Comparison of ENCODE assay signal across 32 cellular contexts in genomic region chr9:114158482-114159130, GRCh38. TPM values are rescaled to one million over a fixed set of nuclear protein-coding genes. Genes with fewer than 3 reads are reported as not detected.
DNase-seq lines count a peak whose midpoint lies in the region; ATAC-seq and TF ChIP-seq lines count a peak whose summit lies in the region.
"Had no signal": no experiment of that assay in that cellular context is flagged by ENCODE, and none has a peak within 500 bp of the region (broad histone marks: within the 10 kb centered on the region; RNA-seq: fewer than 3 reads in every experiment).

No MANE protein-coding gene starts in this region.

- H3K4me1 Mint-ChIP-seq in brain, result peaks cover 54% of the 10 kb centered on the region
- peaks cover 28% of the 10 kb centered on the region for H3K4me1 Mint-ChIP-seq in stimulated activated effector memory CD8-positive, alpha-beta T cell treated with anti-CD3 and anti-CD28 coated beads, Interleukin-12 subunit alpha, Interleukin-12 subunit beta, amount 100 ng/mL, for 72 hours

- no peaks in the 10 kb centered on the region for H3K79me2 ChIP-seq in HCT116 (ENCODE audit: insufficient read depth, low read length)
- H3K79me2 ChIP-seq: parathyroid adenoma had no signal

- no peak overlapping the region for H2AFZ ChIP-seq in HCT116 (ENCODE audit: low read depth, low read length, poor library complexity, severe bottlenecking)
- H2AFZ ChIP-seq: parathyroid adenoma had no signal

- H4K20me1 ChIP-seq in HCT116 (ENCODE audit: insufficient read depth), result no peaks in the 10 kb centered on the region

- 85 to 87% methylated on average over 8 to 10 of the region's 10 CpGs for WGBS in mesodermal cell (ENCODE audit: insufficient coverage in 2 of 2), 2 experiments

- CTCF ChIA-PET in HCT116 (lab: Charles Lee), result no interaction called here

- H3K27me3 ChIP-seq in HCT116 (ENCODE audit: insufficient read depth, low read length) (no peaks in the 10 kb centered on the region), thoracic aorta (replicated peaks; ENCODE audit: insufficient read depth) (no peaks in the 10 kb centered on the region)
- H3K27me3 ChIP-seq: thyroid gland had no signal

- H3K4me1 ChIP-seq in HCT116 (ENCODE audit: control insufficient read depth in 1 of 2, insufficient read depth in 2 of 2, low read length in 2 of 2) (peaks cover 0 to 15% of the 10 kb centered on the region in 2 experiments; a peak in 3 of 4 replicates), mesodermal cell (ENCODE audit: control insufficient read depth, insufficient read depth, low read length, poor library complexity, severe bottlenecking) (peaks cover 40% of the 10 kb centered on the region), thoracic aorta (ENCODE audit: control insufficient read depth in 1 of 2, low read depth in 2 of 2) (peaks cover 24 to 70% of the 10 kb centered on the region in 2 donors)
- H3K4me1 ChIP-seq: colonic mucosa, parathyroid adenoma had no signal

- H3K36me3 ChIP-seq in HCT116 (ENCODE audit: control insufficient read depth in 1 of 2, insufficient read depth in 2 of 2, low read length in 2 of 2), result no peaks in the 10 kb centered on the region
- H3K36me3 ChIP-seq in mesodermal cell (ENCODE audit: control insufficient read depth, insufficient read depth, low read length), result peaks cover 22% of the 10 kb centered on the region
- no peaks in the 10 kb centered on the region for H3K36me3 ChIP-seq in thoracic aorta
- H3K36me3 ChIP-seq: colonic mucosa, SJSA1, spleen, thyroid gland had no signal

- H3K4me2 ChIP-seq in HCT116 (ENCODE audit: low read length), result no peak overlapping the region

- DNase-seq in HCT116 (ENCODE audit: low read depth, low spot score) (no peak), thoracic aorta (ENCODE audit: low spot score) (no peak), NCI-H2029 treated with DMSO at 0.1 percent for 48 hours (lab: John Stamatoyannopoulos, UW) (no peak)
- no peak for DNase-seq in activated CD4-positive, CD25-positive, alpha-beta regulatory T cell (lab: John Stamatoyannopoulos, UW)
- no peak for DNase-seq in stimulated activated effector memory CD8-positive, alpha-beta T cell treated with anti-CD3 and anti-CD28 coated beads, Interleukin-12 subunit alpha, Interleukin-12 subunit beta, amount 100 ng/mL, for 72 hours (ENCODE audit: low spot score in 2 of 2)
- DNase-seq: activated CD4-positive, alpha-beta T cell treated with anti-CD3 and anti-CD28 coated beads for 48 hours; activated CD8-positive, alpha-beta memory T cell treated with anti-CD3 and anti-CD28 coated beads for 24 hours; amniotic stem cell; colonic mucosa; COR-L47; DMS53; effector CD4-positive, alpha-beta T cell; erythroblast; Kasumi-1; mucosa of descending colon; NCI-H1436; NCI-H2107; NCI-H748 treated with DMSO at 0.1 percent for 48 hours; spleen; stimulated activated CD4-positive, alpha-beta T cell treated with anti-CD3 and anti-CD28 coated beads, Interleukin-2, amount 100 ng/mL, for 24 hours; stimulated activated naive CD8-positive, alpha-beta T cell treated with anti-CD3 and anti-CD28 coated beads, Interleukin-15, amount 100 ng/mL, for 72 hours; T1000; thyroid gland had no signal

- no peak overlapping the region for H3K9ac ChIP-seq in HCT116 (ENCODE audit: low read length)
- H3K9ac ChIP-seq: parathyroid adenoma had no signal

- no peak for TF ChIP-seq POLR2A in HCT116 (IDR thresholded peaks at IDR 0.05; ENCODE audit: borderline replicate concordance, extremely low read depth, insufficient read depth, insufficient read length)

- POLR2A ChIA-PET in HCT116 (lab: Charles Lee), result no interaction called here

- H3K36me3 Mint-ChIP-seq in brain, result peaks cover 3% of the 10 kb centered on the region
- no peaks in the 10 kb centered on the region for H3K36me3 Mint-ChIP-seq in stimulated activated effector memory CD8-positive, alpha-beta T cell treated with anti-CD3 and anti-CD28 coated beads, Interleukin-12 subunit alpha, Interleukin-12 subunit beta, amount 100 ng/mL, for 72 hours
- H3K36me3 Mint-ChIP-seq: activated naive CD4-positive, alpha-beta T cell treated with anti-CD3 and anti-CD28 coated beads, Interleukin-2, amount 50 U/mL, for 24 hours; natural killer cell treated with Interleukin-12 subunit alpha and Interleukin-12 subunit beta and Interleukin-15 and Interleukin-18, amount 100 ng/mL, for 72 hours had no signal

- H3K4me3 ChIP-seq in HCT116 (replicated peaks in 1 of 2; ENCODE audit: low read depth in 1 of 2, low read length in 2 of 2), result no peak overlapping the region
- no peak overlapping the region for H3K4me3 ChIP-seq in mesodermal cell (ENCODE audit: extremely low read depth, insufficient read depth, low read length, poor library complexity, severe bottlenecking)
- no peak overlapping the region for H3K4me3 ChIP-seq in thoracic aorta
- H3K4me3 ChIP-seq: colonic mucosa, mucosa of descending colon, SJSA1, spleen, thyroid gland had no signal

- H3K9me3 ChIP-seq in HCT116 (ENCODE audit: control insufficient read depth in 1 of 2, insufficient read depth in 1 of 2, low read depth in 1 of 2, low read length in 2 of 2), result no peaks in the 10 kb centered on the region
- H3K9me3 ChIP-seq in mesodermal cell (ENCODE audit: control insufficient read depth, low read length), result no peaks in the 10 kb centered on the region
- no peaks in the 10 kb centered on the region for H3K9me3 ChIP-seq in thoracic aorta
- H3K9me3 ChIP-seq: colonic mucosa, mucosa of descending colon, SJSA1, spleen, thyroid gland had no signal

- H3K27ac Mint-ChIP-seq in brain, result peak overlapping the region in 1 of 5 experiments; percentile 73
- no peak overlapping the region for H3K27ac Mint-ChIP-seq in stimulated activated effector memory CD8-positive, alpha-beta T cell treated with anti-CD3 and anti-CD28 coated beads, Interleukin-12 subunit alpha, Interleukin-12 subunit beta, amount 100 ng/mL, for 72 hours
- H3K27ac Mint-ChIP-seq: activated naive CD4-positive, alpha-beta T cell treated with anti-CD3 and anti-CD28 coated beads, Interleukin-2, amount 50 U/mL, for 24 hours; natural killer cell treated with Interleukin-12 subunit alpha and Interleukin-12 subunit beta and Interleukin-15 and Interleukin-18, amount 100 ng/mL, for 72 hours; stimulated activated naive CD8-positive, alpha-beta T cell treated with anti-CD3 and anti-CD28 coated beads, Interleukin-15, amount 100 ng/mL, for 72 hours had no signal

- H3K9me3 Mint-ChIP-seq in brain, result no peaks in the 10 kb centered on the region
- H3K9me3 Mint-ChIP-seq in stimulated activated effector memory CD8-positive, alpha-beta T cell treated with anti-CD3 and anti-CD28 coated beads, Interleukin-12 subunit alpha, Interleukin-12 subunit beta, amount 100 ng/mL, for 72 hours, result no peaks in the 10 kb centered on the region
- H3K9me3 Mint-ChIP-seq: activated naive CD4-positive, alpha-beta T cell treated with anti-CD3 and anti-CD28 coated beads, Interleukin-2, amount 50 U/mL, for 24 hours; natural killer cell treated with Interleukin-12 subunit alpha and Interleukin-12 subunit beta and Interleukin-15 and Interleukin-18, amount 100 ng/mL, for 72 hours; stimulated activated naive CD8-positive, alpha-beta T cell treated with anti-CD3 and anti-CD28 coated beads, Interleukin-15, amount 100 ng/mL, for 72 hours had no signal

- peak overlapping the region in 3 of 5 experiments; percentile 47 to 95 (median 56) for H3K4me3 Mint-ChIP-seq in brain
- no peak overlapping the region for H3K4me3 Mint-ChIP-seq in stimulated activated effector memory CD8-positive, alpha-beta T cell treated with anti-CD3 and anti-CD28 coated beads, Interleukin-12 subunit alpha, Interleukin-12 subunit beta, amount 100 ng/mL, for 72 hours
- H3K4me3 Mint-ChIP-seq: activated naive CD4-positive, alpha-beta T cell treated with anti-CD3 and anti-CD28 coated beads, Interleukin-2, amount 50 U/mL, for 24 hours; natural killer cell treated with Interleukin-12 subunit alpha and Interleukin-12 subunit beta and Interleukin-15 and Interleukin-18, amount 100 ng/mL, for 72 hours; stimulated activated naive CD8-positive, alpha-beta T cell treated with anti-CD3 and anti-CD28 coated beads, Interleukin-15, amount 100 ng/mL, for 72 hours had no signal

- no peak for TF ChIP-seq CTCF in HCT116 (IDR thresholded peaks at IDR 0.05 in 2 of 3, conservative IDR thresholded peaks at IDR 0.05 in 1 of 3; ENCODE audit: borderline replicate concordance in 1 of 3, insufficient read depth in 1 of 3, low read depth in 2 of 3, low read length in 2 of 3)
- no peak for TF ChIP-seq CTCF in brain (conservative IDR thresholded peaks at IDR 0.05)
- TF ChIP-seq CTCF in thoracic aorta (IDR thresholded peaks at IDR 0.05), result no peak

- ATAC-seq in HCT116 (no peak), thoracic aorta (ENCODE audit: insufficient number of reproducible peaks, low FRiP score, low read depth) (no peak)
- ATAC-seq in stimulated activated effector memory CD8-positive, alpha-beta T cell treated with anti-CD3 and anti-CD28 coated beads, Interleukin-12 subunit alpha, Interleukin-12 subunit beta, amount 100 ng/mL, for 72 hours, result no peak
- ATAC-seq: mucosa of descending colon; natural killer cell treated with Interleukin-12 subunit alpha and Interleukin-12 subunit beta and Interleukin-15 and Interleukin-18, amount 100 ng/mL, for 72 hours; stimulated activated naive CD8-positive, alpha-beta T cell treated with anti-CD3 and anti-CD28 coated beads, Interleukin-15, amount 100 ng/mL, for 72 hours had no signal

- RAD21 ChIA-PET in HCT116 (lab: Charles Lee; ENCODE audit: low non-redundant PET in 1 of 2, low total read pairs in 2 of 2, uncharacterized antibody in 2 of 2, unreplicated experiment in 2 of 2), result no interaction called here

- no peaks in the 10 kb centered on the region for H3K9me2 ChIP-seq in HCT116 (ENCODE audit: insufficient read depth)

- no peak for TF ChIP-seq RAD21 in HCT116 (IDR thresholded peaks at IDR 0.05; ENCODE audit: low read depth)

- BruUV-seq in HCT116 (replicated peaks; lab: Mats Ljungman, UMichigan), result TSS peak; percentile 32

- H3K27ac ChIP-seq in HCT116 (ENCODE audit: low read depth, low read length) (no peak overlapping the region), mesodermal cell (ENCODE audit: low read depth, low read length, severe bottlenecking) (peak overlapping the region; percentile 47), thoracic aorta (peak overlapping the region; percentile 75 to 80)
- H3K27ac ChIP-seq: colonic mucosa, parathyroid adenoma, SJSA1, spleen, thyroid gland, VCaP had no signal

- intact Hi-C loops in HCT116 (cut with micrococcal nuclease), result no loop called here

- peaks cover 24% of the 10 kb centered on the region for H3K27me3 Mint-ChIP-seq in brain

TF ChIP-seq in HCT116, 20 proteins besides CTCF, POLR2A, EP300 and RAD21 (continues in another document):
- TF ChIP-seq EGR1 (IDR thresholded peaks at IDR 0.05; ENCODE audit: low read depth) (no peak), FOSL1 (IDR thresholded peaks at IDR 0.05; ENCODE audit: low read depth) (no peak)

RNA-seq across cellular contexts. Expression of gene COL27A1, which starts 3.3 kb away (rescaled TPM):
- total RNA-seq in HCT116 (2021; ENCODE audit: unreplicated experiment) (12.0 TPM), thoracic aorta (10 to 100 TPM; 18.5 to 57.1 TPM)
- polyA plus RNA-seq in HCT116 (2012), result 6.5 and 7.2 TPM in 2 replicates
- 0.17 TPM for polyA plus RNA-seq in brain (ENCODE audit: insufficient read depth, low read depth, low replicate concordance)
- 39.0 TPM for polyA plus RNA-seq in mesodermal cell (2013, experiment 1 of 2)
- polyA plus RNA-seq in mesodermal cell (2013, experiment 2 of 2), result 31.8 TPM

RNA-seq across cellular contexts. Expression of gene KIF12, which starts 59.5 kb away (rescaled TPM):
- 6.4 TPM for total RNA-seq in HCT116 (2021; ENCODE audit: unreplicated experiment)
- 4.5 and 5.7 TPM in 2 replicates for polyA plus RNA-seq in HCT116 (2012)
- not detected for polyA plus RNA-seq in brain (ENCODE audit: insufficient read depth, low read depth, low replicate concordance)
- polyA plus RNA-seq in mesodermal cell (2013, experiment 1 of 2), result 1.00 TPM
- 0.71 TPM for polyA plus RNA-seq in mesodermal cell (2013, experiment 2 of 2)
- total RNA-seq in thoracic aorta, result not detected
- total RNA-seq: bronchial epithelial cell; natural killer cell treated with Interleukin-12 subunit alpha and Interleukin-12 subunit beta and Interleukin-15 and Interleukin-18, amount 100 ng/mL, for 72 hours had no signal
- polyA plus RNA-seq: AG04450 had no signal
